ENCODE assay signal across 1 cellular context in the genomic region with DNA sequence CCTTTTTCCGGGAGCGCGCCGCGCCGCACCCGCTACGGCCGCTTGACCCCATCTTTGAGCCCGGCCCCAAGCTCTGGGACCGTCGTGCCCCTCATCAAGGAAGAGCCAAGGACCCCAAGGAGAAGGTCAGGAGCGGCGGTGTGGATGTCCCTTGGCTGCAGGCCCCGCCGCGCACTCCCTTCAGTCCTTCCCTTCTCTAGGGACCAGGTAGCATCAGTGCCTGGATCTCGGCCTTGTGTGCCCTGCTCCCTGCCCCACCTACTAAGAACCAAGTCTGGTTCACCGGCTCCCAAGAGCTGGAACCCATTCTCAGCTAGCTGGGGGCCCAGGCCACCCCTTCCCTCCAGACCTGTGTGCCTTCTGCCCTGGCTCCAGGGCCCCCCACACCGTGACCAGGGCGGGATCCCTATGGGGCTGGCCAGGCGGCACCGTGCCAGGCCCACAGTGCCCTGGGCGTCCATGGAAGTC.
A peak's percentile ranks its signal among the peaks of the same experiment; 100 is the strongest.
TF ChIP-seq lines count a peak whose summit lies in the region.

No MANE protein-coding gene starts in this region.

TF ChIP-seq in H1, 55 proteins besides CTCF, POLR2A, EP300 and RAD21 (continued from another document):
- TF ChIP-seq, protein P1, sequence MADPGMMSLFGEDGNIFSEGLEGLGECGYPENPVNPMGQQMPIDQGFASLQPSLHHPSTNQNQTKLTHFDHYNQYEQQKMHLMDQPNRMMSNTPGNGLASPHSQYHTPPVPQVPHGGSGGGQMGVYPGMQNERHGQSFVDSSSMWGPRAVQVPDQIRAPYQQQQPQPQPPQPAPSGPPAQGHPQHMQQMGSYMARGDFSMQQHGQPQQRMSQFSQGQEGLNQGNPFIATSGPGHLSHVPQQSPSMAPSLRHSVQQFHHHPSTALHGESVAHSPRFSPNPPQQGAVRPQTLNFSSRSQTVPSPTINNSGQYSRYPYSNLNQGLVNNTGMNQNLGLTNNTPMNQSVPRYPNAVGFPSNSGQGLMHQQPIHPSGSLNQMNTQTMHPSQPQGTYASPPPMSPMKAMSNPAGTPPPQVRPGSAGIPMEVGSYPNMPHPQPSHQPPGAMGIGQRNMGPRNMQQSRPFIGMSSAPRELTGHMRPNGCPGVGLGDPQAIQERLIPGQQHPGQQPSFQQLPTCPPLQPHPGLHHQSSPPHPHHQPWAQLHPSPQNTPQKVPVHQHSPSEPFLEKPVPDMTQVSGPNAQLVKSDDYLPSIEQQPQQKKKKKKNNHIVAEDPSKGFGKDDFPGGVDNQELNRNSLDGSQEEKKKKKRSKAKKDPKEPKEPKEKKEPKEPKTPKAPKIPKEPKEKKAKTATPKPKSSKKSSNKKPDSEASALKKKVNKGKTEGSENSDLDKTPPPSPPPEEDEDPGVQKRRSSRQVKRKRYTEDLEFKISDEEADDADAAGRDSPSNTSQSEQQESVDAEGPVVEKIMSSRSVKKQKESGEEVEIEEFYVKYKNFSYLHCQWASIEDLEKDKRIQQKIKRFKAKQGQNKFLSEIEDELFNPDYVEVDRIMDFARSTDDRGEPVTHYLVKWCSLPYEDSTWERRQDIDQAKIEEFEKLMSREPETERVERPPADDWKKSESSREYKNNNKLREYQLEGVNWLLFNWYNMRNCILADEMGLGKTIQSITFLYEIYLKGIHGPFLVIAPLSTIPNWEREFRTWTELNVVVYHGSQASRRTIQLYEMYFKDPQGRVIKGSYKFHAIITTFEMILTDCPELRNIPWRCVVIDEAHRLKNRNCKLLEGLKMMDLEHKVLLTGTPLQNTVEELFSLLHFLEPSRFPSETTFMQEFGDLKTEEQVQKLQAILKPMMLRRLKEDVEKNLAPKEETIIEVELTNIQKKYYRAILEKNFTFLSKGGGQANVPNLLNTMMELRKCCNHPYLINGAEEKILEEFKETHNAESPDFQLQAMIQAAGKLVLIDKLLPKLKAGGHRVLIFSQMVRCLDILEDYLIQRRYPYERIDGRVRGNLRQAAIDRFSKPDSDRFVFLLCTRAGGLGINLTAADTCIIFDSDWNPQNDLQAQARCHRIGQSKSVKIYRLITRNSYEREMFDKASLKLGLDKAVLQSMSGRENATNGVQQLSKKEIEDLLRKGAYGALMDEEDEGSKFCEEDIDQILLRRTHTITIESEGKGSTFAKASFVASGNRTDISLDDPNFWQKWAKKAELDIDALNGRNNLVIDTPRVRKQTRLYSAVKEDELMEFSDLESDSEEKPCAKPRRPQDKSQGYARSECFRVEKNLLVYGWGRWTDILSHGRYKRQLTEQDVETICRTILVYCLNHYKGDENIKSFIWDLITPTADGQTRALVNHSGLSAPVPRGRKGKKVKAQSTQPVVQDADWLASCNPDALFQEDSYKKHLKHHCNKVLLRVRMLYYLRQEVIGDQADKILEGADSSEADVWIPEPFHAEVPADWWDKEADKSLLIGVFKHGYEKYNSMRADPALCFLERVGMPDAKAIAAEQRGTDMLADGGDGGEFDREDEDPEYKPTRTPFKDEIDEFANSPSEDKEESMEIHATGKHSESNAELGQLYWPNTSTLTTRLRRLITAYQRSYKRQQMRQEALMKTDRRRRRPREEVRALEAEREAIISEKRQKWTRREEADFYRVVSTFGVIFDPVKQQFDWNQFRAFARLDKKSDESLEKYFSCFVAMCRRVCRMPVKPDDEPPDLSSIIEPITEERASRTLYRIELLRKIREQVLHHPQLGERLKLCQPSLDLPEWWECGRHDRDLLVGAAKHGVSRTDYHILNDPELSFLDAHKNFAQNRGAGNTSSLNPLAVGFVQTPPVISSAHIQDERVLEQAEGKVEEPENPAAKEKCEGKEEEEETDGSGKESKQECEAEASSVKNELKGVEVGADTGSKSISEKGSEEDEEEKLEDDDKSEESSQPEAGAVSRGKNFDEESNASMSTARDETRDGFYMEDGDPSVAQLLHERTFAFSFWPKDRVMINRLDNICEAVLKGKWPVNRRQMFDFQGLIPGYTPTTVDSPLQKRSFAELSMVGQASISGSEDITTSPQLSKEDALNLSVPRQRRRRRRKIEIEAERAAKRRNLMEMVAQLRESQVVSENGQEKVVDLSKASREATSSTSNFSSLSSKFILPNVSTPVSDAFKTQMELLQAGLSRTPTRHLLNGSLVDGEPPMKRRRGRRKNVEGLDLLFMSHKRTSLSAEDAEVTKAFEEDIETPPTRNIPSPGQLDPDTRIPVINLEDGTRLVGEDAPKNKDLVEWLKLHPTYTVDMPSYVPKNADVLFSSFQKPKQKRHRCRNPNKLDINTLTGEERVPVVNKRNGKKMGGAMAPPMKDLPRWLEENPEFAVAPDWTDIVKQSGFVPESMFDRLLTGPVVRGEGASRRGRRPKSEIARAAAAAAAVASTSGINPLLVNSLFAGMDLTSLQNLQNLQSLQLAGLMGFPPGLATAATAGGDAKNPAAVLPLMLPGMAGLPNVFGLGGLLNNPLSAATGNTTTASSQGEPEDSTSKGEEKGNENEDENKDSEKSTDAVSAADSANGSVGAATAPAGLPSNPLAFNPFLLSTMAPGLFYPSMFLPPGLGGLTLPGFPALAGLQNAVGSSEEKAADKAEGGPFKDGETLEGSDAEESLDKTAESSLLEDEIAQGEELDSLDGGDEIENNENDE (IDR thresholded peaks at IDR 0.05; ENCODE audit: insufficient replicate concordance, low read length) = no peak
- TF ChIP-seq POLR2AphosphoS5 (IDR thresholded peaks at IDR 0.05; ENCODE audit: low read depth, low read length) = 0 out of 2 replicates have a peak, but pooled peaks have one; percentile 6
TF ChIP-seq in H1: peak in this region for 2.
